In the genomic region with DNA sequence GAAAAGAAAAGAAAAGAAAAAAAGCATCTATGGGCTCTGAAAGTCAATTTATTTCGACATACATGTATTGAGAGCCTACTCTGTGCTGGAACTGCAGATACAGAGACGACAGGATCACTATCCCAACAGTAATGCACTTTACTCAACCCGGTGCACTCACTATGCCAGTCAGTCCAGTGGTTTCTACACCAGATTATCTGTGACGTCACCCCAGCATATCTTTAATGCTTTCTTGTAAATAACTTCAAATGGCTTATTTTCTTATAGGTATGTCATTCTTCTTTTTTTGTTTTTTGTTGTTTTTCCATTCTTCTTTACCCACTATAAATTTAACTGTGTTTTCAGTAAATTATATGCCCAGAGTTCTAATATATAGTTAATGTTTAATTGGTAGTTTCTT, we compare ENCODE assay signal across 8 cellular contexts.
"Had no signal": no experiment of that assay in that cellular context is flagged by ENCODE, and none has a peak within 500 bp of the region (broad histone marks: within the 10 kb centered on the region; RNA-seq: fewer than 3 reads in every experiment).

No MANE protein-coding gene starts in this region.

- H3K36me3 Mint-ChIP-seq: IgD-negative memory B cell had no signal

- H3K9ac ChIP-seq: GM23248 had no signal

- H3K27ac Mint-ChIP-seq: IgD-negative memory B cell had no signal

- H3K4me3 Mint-ChIP-seq: IgD-negative memory B cell had no signal

- H3K27me3 Mint-ChIP-seq: IgD-negative memory B cell had no signal

- DNase-seq: GM23248, GOT3, H7, KG1 had no signal

- ATAC-seq: HCT116 had no signal

- H3K27ac ChIP-seq: GM23248 had no signal

- H3K4me3 ChIP-seq: GM23248, HAP-1 had no signal

- FAIRE-seq: HTR-8/SVneo had no signal

- H3K4me1 ChIP-seq: HAP-1 had no signal

- H3K4me1 Mint-ChIP-seq: IgD-negative memory B cell had no signal

- H3K36me3 ChIP-seq: HAP-1 had no signal

- H2AFZ ChIP-seq: GM23248 had no signal

- H3K9me3 ChIP-seq: HAP-1 had no signal
